In genomic region chr2:102783506-102784189, GRCh38 we compare ENCODE assay signal across 17 cellular contexts. TPM values are rescaled to one million over a fixed set of nuclear protein-coding genes. Genes with fewer than 3 reads are reported as not detected.
DNase-seq lines count a peak whose midpoint lies in the region; ATAC-seq and TF ChIP-seq lines count a peak whose summit lies in the region.
"Had no signal": no experiment of that assay in that cellular context is flagged by ENCODE, and none has a peak within 500 bp of the region (broad histone marks: within the 10 kb centered on the region; RNA-seq: fewer than 3 reads in every experiment).

No MANE protein-coding gene starts in this region.

- H3K27ac ChIP-seq in H9 (ENCODE audit: insufficient read length, low read depth, low read length): no peak overlapping the region
- peak overlapping the region; percentile 87 for H3K27ac ChIP-seq in right cardiac atrium (ENCODE audit: low read length)
- H3K27ac ChIP-seq in gastrocnemius medialis: peak overlapping the region; percentile 35 to 73 (median 60)
- H3K27ac ChIP-seq in ascending aorta: no peak overlapping the region
- no peak overlapping the region for H3K27ac ChIP-seq in suprapubic skin

- H2AFZ ChIP-seq in H9 (ENCODE audit: low read length): no peak overlapping the region

- no peak overlapping the region for H3K4me3 ChIP-seq in right cardiac atrium (ENCODE audit: low read length)
- H3K4me3 ChIP-seq in gastrocnemius medialis: no peak overlapping the region
- no peak overlapping the region for H3K4me3 ChIP-seq in ascending aorta
- no peak overlapping the region for H3K4me3 ChIP-seq in suprapubic skin

- intact Hi-C loops in Right ventricle myocardium superior (cut with DNase I): no loop called here
- intact Hi-C loops in right cardiac atrium (cut with DNase I): no loop called here
- intact Hi-C loops in gastrocnemius medialis (cut with DNase I; ENCODE audit: low total_unique reads): no loop called here
- intact Hi-C loops in ascending aorta (cut with DNase I): no loop called here

- H3K4me1 ChIP-seq in H9 (ENCODE audit: insufficient read depth, low read length): peaks cover 3% of the 10 kb centered on the region; the same call in 1 of the 2 replicates
- H3K4me1 ChIP-seq in right cardiac atrium (ENCODE audit: control insufficient read depth, insufficient read depth, low read length): peaks cover 14% of the 10 kb centered on the region
- peaks cover 59% of the 10 kb centered on the region in 2 donors for H3K4me1 ChIP-seq in gastrocnemius medialis
- no peaks in the 10 kb centered on the region for H3K4me1 ChIP-seq in ascending aorta
- no peaks in the 10 kb centered on the region for H3K4me1 ChIP-seq in suprapubic skin

- H3K36me3 ChIP-seq in gastrocnemius medialis (no peaks in the 10 kb centered on the region), ascending aorta (no peaks in the 10 kb centered on the region), suprapubic skin (no peaks in the 10 kb centered on the region)

- H3K27me3 ChIP-seq in H9 (ENCODE audit: insufficient read depth, low read length) (no peaks in the 10 kb centered on the region), right cardiac atrium (ENCODE audit: control insufficient read depth, insufficient read depth) (no peaks in the 10 kb centered on the region), gastrocnemius medialis (no peaks in the 10 kb centered on the region), ascending aorta (no peaks in the 10 kb centered on the region), suprapubic skin (no peaks in the 10 kb centered on the region)

- no peak overlapping the region for H4K91ac ChIP-seq in H9 (ENCODE audit: insufficient read length, low read depth, low read length)

- H3K9me3 ChIP-seq in H9 (ENCODE audit: control insufficient read depth, low read depth, low read length) (no peaks in the 10 kb centered on the region), right cardiac atrium (ENCODE audit: control insufficient read depth, low read length) (no peaks in the 10 kb centered on the region), gastrocnemius medialis (no peaks in the 10 kb centered on the region), ascending aorta (no peaks in the 10 kb centered on the region), suprapubic skin (no peaks in the 10 kb centered on the region)

- H3T11ph ChIP-seq in H9 (ENCODE audit: low read length): no peak overlapping the region

- ATAC-seq in Right ventricle myocardium superior (ENCODE audit: poor library complexity) (peak; percentile 43), right cardiac atrium (peak; percentile 65 to 73), gastrocnemius medialis (peak; percentile 42 to 60)
- ATAC-seq: CD8-positive, alpha-beta T cell had no signal

- H3K79me1 ChIP-seq in H9 (ENCODE audit: insufficient read depth, low read depth, low read length, poor library complexity, severe bottlenecking): no peaks in the 10 kb centered on the region

- no peaks in the 10 kb centered on the region for H3K23me2 ChIP-seq in H9 (ENCODE audit: insufficient read length, low read depth, low read length, poor library complexity, severe bottlenecking)

- no peak overlapping the region for H4K5ac ChIP-seq in H9 (ENCODE audit: insufficient read length, low read depth, low read length)

- H2AK5ac ChIP-seq in H9 (ENCODE audit: insufficient read length, low read length): no peak overlapping the region

- in situ Hi-C loops in gastrocnemius medialis (cut with MboI; ENCODE audit: low sequenced_read_pairs in 4 of 4): no loop called here

- no peaks in the 10 kb centered on the region for H3K79me2 ChIP-seq in H9 (ENCODE audit: insufficient read depth, low read length)

- H3K18ac ChIP-seq in H9 (ENCODE audit: insufficient read length, low read depth, low read length): no peak overlapping the region

- H3K4me2 ChIP-seq in H9 (ENCODE audit: insufficient read depth, insufficient read length, low read length): no peak overlapping the region

- H3K14ac ChIP-seq in H9 (ENCODE audit: insufficient read depth, low read length): no peak overlapping the region

- no peak for TF ChIP-seq EP300 in suprapubic skin (IDR thresholded peaks at IDR 0.05)

- H3K4ac ChIP-seq in H9 (ENCODE audit: low read depth, low read length): no peak overlapping the region

- no peak for DNase-seq in H9
- no peak for DNase-seq in Right ventricle myocardium superior
- DNase-seq in right cardiac atrium: no peak
- no peak for DNase-seq in gastrocnemius medialis
- no peak for DNase-seq in activated T-cell treated with anti-CD3 and anti-CD28 coated beads, Interleukin-2, amount 50 U/mL, for 48 hours
- DNase-seq in ascending aorta (ENCODE audit: low spot score in 2 of 2): no peak
- no peak for DNase-seq in suprapubic skin (ENCODE audit: low spot score in 2 of 2)
- DNase-seq: AML-193; CD8-positive, alpha-beta T cell; GDM1; GOT3; Karpas-422; MV-4-11; NCI-H1417; NCI-H187; NCI-H526; OCI-M1 had no signal

- no peaks in the 10 kb centered on the region for H3K9me3 Mint-ChIP-seq in H9
- H3K9me3 Mint-ChIP-seq: CD8-positive, alpha-beta T cell had no signal

- H3K27ac Mint-ChIP-seq in H9: peak overlapping the region in 2 of 3 experiments; percentile 56 to 66; a peak in 3 of 7 replicates
- H3K27ac Mint-ChIP-seq: CD8-positive, alpha-beta T cell had no signal

- H3K36me3 Mint-ChIP-seq in H9 (ENCODE audit: insufficient read depth in 1 of 3, low read depth in 3 of 3): peaks cover 0 to 5% (median 3%) of the 10 kb centered on the region in 3 experiments; a peak in 5 of 7 replicates

- no peak for TF ChIP-seq CTCF in H9 (conservative IDR thresholded peaks at IDR 0.05)
- no peak for TF ChIP-seq CTCF in gastrocnemius medialis (IDR thresholded peaks at IDR 0.05 in 4 of 5, conservative IDR thresholded peaks at IDR 0.05 in 1 of 5)
- TF ChIP-seq CTCF in ascending aorta (IDR thresholded peaks at IDR 0.05): no peak
- TF ChIP-seq CTCF in suprapubic skin (IDR thresholded peaks at IDR 0.05): no peak

- no peak overlapping the region for H2BK120ac ChIP-seq in H9 (ENCODE audit: low read depth, low read length, poor library complexity, severe bottlenecking)

- H3K4me3 Mint-ChIP-seq in H9: no peak overlapping the region
- H3K4me3 Mint-ChIP-seq: CD8-positive, alpha-beta T cell had no signal

- H3K23ac ChIP-seq in H9 (ENCODE audit: insufficient read length, low read depth, low read length): no peak overlapping the region

- no peak overlapping the region for H2BK5ac ChIP-seq in H9 (ENCODE audit: insufficient read length, low read length)

- WGBS in H9 (ENCODE audit: extremely low coverage, insufficient read length, low lambda C conversion rate): no CpG with 5 or more reads among the region's 7 CpGs
- WGBS in right cardiac atrium: 36% methylated on average over 7 of the region's 7 CpGs
- WGBS in suprapubic skin: 66% methylated on average over 7 of the region's 7 CpGs

- H2BK15ac ChIP-seq in H9 (ENCODE audit: low read depth, low read length): no peak overlapping the region

- H4K8ac ChIP-seq in H9 (replicated peaks; ENCODE audit: insufficient read length, low read depth, low read length): no peak overlapping the region

- H3K9ac ChIP-seq in H9 (ENCODE audit: extremely low read depth, insufficient read length, low read length): no peak overlapping the region

- no peak overlapping the region for H3K56ac ChIP-seq in H9 (ENCODE audit: insufficient read length, low read depth, low read length)

- no peak for TF ChIP-seq POLR2A in gastrocnemius medialis (IDR thresholded peaks at IDR 0.05)
- TF ChIP-seq POLR2A in suprapubic skin (IDR thresholded peaks at IDR 0.05): no peak

- H2BK20ac ChIP-seq in H9 (ENCODE audit: low read depth, low read length, poor library complexity, severe bottlenecking): no peak overlapping the region

- H3K27me3 Mint-ChIP-seq in H9 (ENCODE audit: low read depth): no peaks in the 10 kb centered on the region

- no peak overlapping the region for H2BK12ac ChIP-seq in H9 (ENCODE audit: insufficient read length, low read depth, low read length)

- no peaks in the 10 kb centered on the region for H4K20me1 ChIP-seq in H9 (ENCODE audit: control insufficient read depth, insufficient read depth, insufficient read length)

- H3K4me1 Mint-ChIP-seq in H9: peaks cover 21 to 28% of the 10 kb centered on the region in 2 experiments

RNA-seq across cellular contexts. Expression of gene TMEM182, which starts 21.8 kb away (rescaled TPM):
- total RNA-seq in H9 (2021) (3.6 and 3.8 TPM in 2 replicates), Right ventricle myocardium superior (187 TPM), right cardiac atrium (100 to 1,000 TPM; 106 to 206 (median 182) TPM), gastrocnemius medialis (10 to 100 TPM in 1 of 4 donors, 1 to 10 TPM in 3; 6.1 to 15.2 (median 8.0) TPM), ascending aorta (not detected), suprapubic skin (1 to 10 TPM in 1 of 4 donors, under 1 TPM in 3; 0.49 to 2.6 (median 0.75) TPM)
- polyA plus RNA-seq in right cardiac atrium: 92.7 TPM

Comparison
In these comparisons a context has a peak if more than half of its experiments do, and no peak if none do; other contexts are left out.
1. H3K27ac ChIP-seq: peak in right cardiac atrium (single experiment) and gastrocnemius medialis (4 of 4); none in H9 (single experiment), ascending aorta (0 of 2) and suprapubic skin (single experiment).
2. RNA of gene TMEM182, which starts 21.8 kb away (total RNA-seq): 106 to 206 TPM in right cardiac atrium and 187 TPM in Right ventricle myocardium superior (single experiment); 6.1 to 15.2 TPM in gastrocnemius medialis, 3.6 to 3.8 TPM in H9, 0.49 to 2.6 TPM in suprapubic skin and not detected in ascending aorta (single experiment); every median in the first group is over 4 times any median in the second.
3. Peak in every context shown above with its lines, with median percentiles within 50 percentile points of each other: ATAC-seq.